In genomic region chr1:12296623-12297022, GRCh38 we compare ENCODE assay signal across 9 cellular contexts.
DNase-seq lines count a peak whose midpoint lies in the region; ATAC-seq, FAIRE-seq and TF ChIP-seq lines count a peak whose summit lies in the region.
"Had no signal": no experiment of that assay in that cellular context is flagged by ENCODE, and none has a peak within 500 bp of the region (broad histone marks: within the 10 kb centered on the region; RNA-seq: fewer than 3 reads in every experiment).

No MANE protein-coding gene starts in this region.

- CTCF ChIA-PET in activated naive CD4-positive, alpha-beta T cell treated with anti-CD3 and anti-CD28 coated beads for 36 hours (lab: Charles Lee) = interaction anchor here (0.6 to 2.4 kb wide), 5 partner anchors 13 to 362 kb away, joined by 3 to 6 read pairs (median 3); partner anchors contain the start of gene DHRS3
- CTCF ChIA-PET in activated naive CD4-positive, alpha-beta T cell treated with anti-CD3 and anti-CD28 coated beads, Interleukin-2, amount 10 ng/mL, durations not matched to agents 7 days and 5 days (lab: Charles Lee) = interaction anchor here (0.9 to 1.9 kb wide), 3 partner anchors 16 to 321 kb away, joined by 3 to 5 read pairs (median 5); partner anchors contain the start of gene DHRS3
- CTCF ChIA-PET in HepG2 (lab: Yijun Ruan, JAX; ENCODE audit: low intra/inter-chr PET ratio, low total read pairs) = no interaction called here
- CTCF ChIA-PET in activated CD4-positive, alpha-beta T cell treated with anti-CD3 and anti-CD28 coated beads, Interleukin-2, amount 10 ng/mL, durations not matched to agents 7 days and 5 days (lab: Charles Lee) = interaction anchor here (1.7 to 1.8 kb wide), 2 partner anchors 18 to 19 kb away, joined by 3 to 6 read pairs; no protein-coding TSS in a partner anchor

- no peaks in the 10 kb centered on the region for H3K27me3 Mint-ChIP-seq in activated naive CD4-positive, alpha-beta T cell treated with anti-CD3 and anti-CD28 coated beads for 36 hours (ENCODE audit: low read depth)
- no peaks in the 10 kb centered on the region for H3K27me3 Mint-ChIP-seq in activated naive CD4-positive, alpha-beta T cell treated with anti-CD3 and anti-CD28 coated beads, Interleukin-2, amount 10 ng/mL, durations not matched to agents 7 days and 5 days
- H3K27me3 Mint-ChIP-seq in effector memory CD8-positive, alpha-beta T cell = no peaks in the 10 kb centered on the region
- H3K27me3 Mint-ChIP-seq in stimulated activated naive CD8-positive, alpha-beta T cell treated with anti-CD3 and anti-CD28 coated beads, Interleukin-15, amount 100 ng/mL, for 72 hours = no peaks in the 10 kb centered on the region
- no peaks in the 10 kb centered on the region for H3K27me3 Mint-ChIP-seq in activated CD4-positive, alpha-beta T cell treated with anti-CD3 and anti-CD28 coated beads, Interleukin-2, amount 10 ng/mL, durations not matched to agents 7 days and 5 days

- peaks cover 30% of the 10 kb centered on the region for H3K4me1 Mint-ChIP-seq in activated naive CD4-positive, alpha-beta T cell treated with anti-CD3 and anti-CD28 coated beads for 36 hours (ENCODE audit: low read depth)
- peaks cover 25% of the 10 kb centered on the region for H3K4me1 Mint-ChIP-seq in activated naive CD4-positive, alpha-beta T cell treated with anti-CD3 and anti-CD28 coated beads, Interleukin-2, amount 10 ng/mL, durations not matched to agents 7 days and 5 days
- H3K4me1 Mint-ChIP-seq in effector memory CD8-positive, alpha-beta T cell (ENCODE audit: low read depth in 2 of 2) = peaks cover 4 to 25% of the 10 kb centered on the region in 2 donors
- peaks cover 41% of the 10 kb centered on the region for H3K4me1 Mint-ChIP-seq in stimulated activated naive CD8-positive, alpha-beta T cell treated with anti-CD3 and anti-CD28 coated beads, Interleukin-15, amount 100 ng/mL, for 72 hours
- H3K4me1 Mint-ChIP-seq in activated CD4-positive, alpha-beta T cell treated with anti-CD3 and anti-CD28 coated beads, Interleukin-2, amount 10 ng/mL, durations not matched to agents 7 days and 5 days = peaks cover 17% of the 10 kb centered on the region

- peak overlapping the region; percentile 51 for H3K27ac Mint-ChIP-seq in activated naive CD4-positive, alpha-beta T cell treated with anti-CD3 and anti-CD28 coated beads for 36 hours
- no peak overlapping the region for H3K27ac Mint-ChIP-seq in activated naive CD4-positive, alpha-beta T cell treated with anti-CD3 and anti-CD28 coated beads, Interleukin-2, amount 10 ng/mL, durations not matched to agents 7 days and 5 days
- H3K27ac Mint-ChIP-seq in effector memory CD8-positive, alpha-beta T cell = peak overlapping the region; percentile 17 to 77
- peak overlapping the region in 1 of 2 donors; percentile 74 for H3K27ac Mint-ChIP-seq in stimulated activated naive CD8-positive, alpha-beta T cell treated with anti-CD3 and anti-CD28 coated beads, Interleukin-15, amount 100 ng/mL, for 72 hours
- no peak overlapping the region for H3K27ac Mint-ChIP-seq in activated CD4-positive, alpha-beta T cell treated with anti-CD3 and anti-CD28 coated beads, Interleukin-2, amount 10 ng/mL, durations not matched to agents 7 days and 5 days

- TF ChIP-seq EP300 in HepG2 (IDR thresholded peaks at IDR 0.05; ENCODE audit: low read depth in 2 of 2, low read length in 2 of 2) (no peak), HepG2 (CRISPR knock-in tag; IDR thresholded peaks at IDR 0.05; ENCODE audit: borderline replicate concordance) (no peak)

- TF ChIP-seq POLR2A in HepG2 (IDR thresholded peaks at IDR 0.05; ENCODE audit: insufficient read depth in 1 of 2, low read depth in 2 of 2, low read length in 2 of 2) = no peak

- in situ Hi-C loops in HepG2 (cut with HindIII; ENCODE audit: extremely low pct_ligation_motif_present, low pct_unique_long_range_greater_than_20kb) = no loop called here

- H3K9me3 Mint-ChIP-seq in activated naive CD4-positive, alpha-beta T cell treated with anti-CD3 and anti-CD28 coated beads for 36 hours = no peaks in the 10 kb centered on the region
- H3K9me3 Mint-ChIP-seq in activated naive CD4-positive, alpha-beta T cell treated with anti-CD3 and anti-CD28 coated beads, Interleukin-2, amount 10 ng/mL, durations not matched to agents 7 days and 5 days = no peaks in the 10 kb centered on the region
- H3K9me3 Mint-ChIP-seq in effector memory CD8-positive, alpha-beta T cell = no peaks in the 10 kb centered on the region
- no peaks in the 10 kb centered on the region for H3K9me3 Mint-ChIP-seq in stimulated activated naive CD8-positive, alpha-beta T cell treated with anti-CD3 and anti-CD28 coated beads, Interleukin-15, amount 100 ng/mL, for 72 hours
- no peaks in the 10 kb centered on the region for H3K9me3 Mint-ChIP-seq in activated CD4-positive, alpha-beta T cell treated with anti-CD3 and anti-CD28 coated beads, Interleukin-2, amount 10 ng/mL, durations not matched to agents 7 days and 5 days

- H3K4me2 ChIP-seq in HepG2 (ENCODE audit: low read depth, low read length) = no peak overlapping the region

- H3K4me1 ChIP-seq in HepG2 (ENCODE audit: insufficient read depth, low read length) = no peaks in the 10 kb centered on the region

- no peaks in the 10 kb centered on the region for H4K20me1 ChIP-seq in HepG2 (ENCODE audit: insufficient read depth, low read length)

- POLR2A ChIA-PET in HepG2 (lab: Yijun Ruan, JAX) = no interaction called here
- POLR2A ChIA-PET in activated CD4-positive, alpha-beta T cell treated with anti-CD3 and anti-CD28 coated beads, Interleukin-2, amount 10 ng/mL, durations not matched to agents 7 days and 5 days (lab: Charles Lee) = no interaction called here

- ATAC-seq in effector memory CD8-positive, alpha-beta T cell (replicated peaks) = no peak
- peak; percentile 99 for ATAC-seq in stimulated activated naive CD8-positive, alpha-beta T cell treated with anti-CD3 and anti-CD28 coated beads, Interleukin-15, amount 100 ng/mL, for 72 hours
- ATAC-seq in HepG2 = no peak

- no peak for DNase-seq in activated naive CD4-positive, alpha-beta T cell treated with anti-CD3 and anti-CD28 coated beads for 36 hours
- DNase-seq in activated naive CD4-positive, alpha-beta T cell treated with anti-CD3 and anti-CD28 coated beads, Interleukin-2, amount 10 ng/mL, durations not matched to agents 7 days and 5 days = no peak
- peak; percentile 77 for DNase-seq in HT1080 (ENCODE audit: low read depth)
- no peak for DNase-seq in effector memory CD8-positive, alpha-beta T cell
- no peak for DNase-seq in stimulated activated naive CD8-positive, alpha-beta T cell treated with anti-CD3 and anti-CD28 coated beads, Interleukin-15, amount 100 ng/mL, for 72 hours
- DNase-seq in HepG2 (ENCODE audit: low spot score) = no peak
- DNase-seq in activated CD4-positive, alpha-beta T cell treated with anti-CD3 and anti-CD28 coated beads, Interleukin-2, amount 10 ng/mL, durations not matched to agents 7 days and 5 days = no peak
- DNase-seq in NCI-H774 (lab: John Stamatoyannopoulos, UW) = no peak

- H3K9ac ChIP-seq in HepG2 (ENCODE audit: insufficient read depth, low read depth, low read length) = no peak overlapping the region

- no peak for TF ChIP-seq RAD21 in HepG2 (CRISPR knock-in tag; IDR thresholded peaks at IDR 0.05)

- H3K79me2 ChIP-seq in HepG2 (ENCODE audit: insufficient read depth, low read length) = no peaks in the 10 kb centered on the region

- no TSS peak for BruUV-seq in HepG2 (replicated peaks; lab: Mats Ljungman, UMichigan)

- no peak for FAIRE-seq in HepG2 (lab: Jason Lieb, UNC)

- intact Hi-C loops in activated naive CD4-positive, alpha-beta T cell treated with anti-CD3 and anti-CD28 coated beads for 36 hours (cut with micrococcal nuclease) = loop anchor here (1.0 to 2.0 kb wide), 7 partner anchors 48 to 323 kb away; no protein-coding TSS in a partner anchor
- intact Hi-C loops in HepG2 (cut with micrococcal nuclease; ENCODE audit: unreplicated experiment) = no loop called here

- no peak for TF ChIP-seq CTCF in HepG2 (CRISPR knock-in tag; IDR thresholded peaks at IDR 0.05)

- H3K27ac ChIP-seq in HepG2 (ENCODE audit: extremely low read length, insufficient read depth, low read length) = no peak overlapping the region
- H3K27ac ChIP-seq: C4-2B had no signal

- no peaks in the 10 kb centered on the region for H3K27me3 ChIP-seq in HepG2 (ENCODE audit: control insufficient read depth in 1 of 2, insufficient read depth in 2 of 2, low read length in 2 of 2)

- WGBS in HepG2 (ENCODE audit: low lambda C conversion rate) = 89% methylated on average over 1 of the region's 1 CpG

- H3K4me3 ChIP-seq in HepG2 (replicated peaks in 1 of 3; ENCODE audit: insufficient read depth in 1 of 3, low read depth in 2 of 3, low read length in 3 of 3) = no peak overlapping the region

- peaks cover 16% of the 10 kb centered on the region for H3K36me3 Mint-ChIP-seq in activated naive CD4-positive, alpha-beta T cell treated with anti-CD3 and anti-CD28 coated beads for 36 hours (ENCODE audit: low read depth)
- peaks cover 36% of the 10 kb centered on the region for H3K36me3 Mint-ChIP-seq in activated naive CD4-positive, alpha-beta T cell treated with anti-CD3 and anti-CD28 coated beads, Interleukin-2, amount 10 ng/mL, durations not matched to agents 7 days and 5 days
- H3K36me3 Mint-ChIP-seq in effector memory CD8-positive, alpha-beta T cell (ENCODE audit: insufficient read depth) = peaks cover 68% of the 10 kb centered on the region
- peaks cover 44% of the 10 kb centered on the region for H3K36me3 Mint-ChIP-seq in activated CD4-positive, alpha-beta T cell treated with anti-CD3 and anti-CD28 coated beads, Interleukin-2, amount 10 ng/mL, durations not matched to agents 7 days and 5 days (ENCODE audit: low read depth)

- peaks cover 6 to 15% of the 10 kb centered on the region in 2 experiments; a peak in 4 of 5 replicates for H3K36me3 ChIP-seq in HepG2 (replicated peaks in 1 of 2; ENCODE audit: control insufficient read depth in 1 of 2, insufficient read depth in 2 of 2, low read length in 2 of 2)

- no peak overlapping the region for H2AFZ ChIP-seq in HepG2 (ENCODE audit: low read length)

- H3K9me3 ChIP-seq in HepG2 (ENCODE audit: low read length) = no peaks in the 10 kb centered on the region

- no peak overlapping the region for H3K4me3 Mint-ChIP-seq in activated naive CD4-positive, alpha-beta T cell treated with anti-CD3 and anti-CD28 coated beads for 36 hours
- H3K4me3 Mint-ChIP-seq in activated naive CD4-positive, alpha-beta T cell treated with anti-CD3 and anti-CD28 coated beads, Interleukin-2, amount 10 ng/mL, durations not matched to agents 7 days and 5 days = no peak overlapping the region
- H3K4me3 Mint-ChIP-seq in effector memory CD8-positive, alpha-beta T cell = no peak overlapping the region
- H3K4me3 Mint-ChIP-seq in stimulated activated naive CD8-positive, alpha-beta T cell treated with anti-CD3 and anti-CD28 coated beads, Interleukin-15, amount 100 ng/mL, for 72 hours = peak overlapping the region; percentile 14 to 56
- no peak overlapping the region for H3K4me3 Mint-ChIP-seq in activated CD4-positive, alpha-beta T cell treated with anti-CD3 and anti-CD28 coated beads, Interleukin-2, amount 10 ng/mL, durations not matched to agents 7 days and 5 days

Comparison
In these comparisons a context has a peak if more than half of its experiments do, and no peak if none do; other contexts are left out.
1. H3K27ac Mint-ChIP-seq: peak in activated naive CD4-positive, alpha-beta T cell treated with anti-CD3 and anti-CD28 coated beads for 36 hours (single experiment) and effector memory CD8-positive, alpha-beta T cell (2 of 2); none in activated naive CD4-positive, alpha-beta T cell treated with anti-CD3 and anti-CD28 coated beads, Interleukin-2, amount 10 ng/mL, durations not matched to agents 7 days and 5 days (single experiment) and activated CD4-positive, alpha-beta T cell treated with anti-CD3 and anti-CD28 coated beads, Interleukin-2, amount 10 ng/mL, durations not matched to agents 7 days and 5 days (single experiment).
2. H3K4me3 Mint-ChIP-seq: peak in stimulated activated naive CD8-positive, alpha-beta T cell treated with anti-CD3 and anti-CD28 coated beads, Interleukin-15, amount 100 ng/mL, for 72 hours (2 of 2); none in activated naive CD4-positive, alpha-beta T cell treated with anti-CD3 and anti-CD28 coated beads for 36 hours (single experiment), activated naive CD4-positive, alpha-beta T cell treated with anti-CD3 and anti-CD28 coated beads, Interleukin-2, amount 10 ng/mL, durations not matched to agents 7 days and 5 days (single experiment), effector memory CD8-positive, alpha-beta T cell (0 of 2) and activated CD4-positive, alpha-beta T cell treated with anti-CD3 and anti-CD28 coated beads, Interleukin-2, amount 10 ng/mL, durations not matched to agents 7 days and 5 days (single experiment).